18 cellular contexts compared by ENCODE assay signal in the genomic region with DNA sequence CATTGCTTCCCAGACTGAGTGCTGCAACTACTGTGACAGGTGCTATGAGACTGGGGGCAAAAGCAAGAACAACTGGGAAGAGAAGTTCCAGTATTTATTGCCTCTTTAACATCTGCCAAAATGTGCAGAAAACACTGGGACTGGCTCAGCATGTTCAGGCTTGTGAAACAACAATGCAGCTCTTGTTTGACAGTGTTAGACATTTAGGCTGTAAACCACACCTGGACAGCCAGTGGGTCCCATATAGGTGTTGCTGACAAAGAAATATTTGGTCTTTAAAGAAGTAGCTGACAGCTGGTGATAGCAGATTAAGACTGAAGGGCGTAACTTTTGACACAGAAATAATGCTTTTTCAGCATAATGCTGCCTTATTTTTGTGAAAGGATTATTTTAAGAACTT.
DNase-seq lines count a peak whose midpoint lies in the region; ATAC-seq, FAIRE-seq and TF ChIP-seq lines count a peak whose summit lies in the region.
"Had no signal": no experiment of that assay in that cellular context is flagged by ENCODE, and none has a peak within 500 bp of the region (broad histone marks: within the 10 kb centered on the region; RNA-seq: fewer than 3 reads in every experiment).

No MANE protein-coding gene starts in this region.

- no peaks in the 10 kb centered on the region for H3K4me1 Mint-ChIP-seq in MCF 10A (ENCODE audit: insufficient read depth, unreplicated experiment)
- H3K4me1 Mint-ChIP-seq in naive thymus-derived CD4-positive, alpha-beta T cell: no peaks in the 10 kb centered on the region
- H3K4me1 Mint-ChIP-seq: CD14-positive monocyte had no signal

- H3K36me3 Mint-ChIP-seq in MCF 10A (ENCODE audit: insufficient read depth, unreplicated experiment): no peaks in the 10 kb centered on the region
- no peaks in the 10 kb centered on the region for H3K36me3 Mint-ChIP-seq in naive thymus-derived CD4-positive, alpha-beta T cell
- H3K36me3 Mint-ChIP-seq: CD14-positive monocyte had no signal

- no peak overlapping the region for H3K9ac ChIP-seq in endothelial cell of umbilical vein (replicated peaks; ENCODE audit: extremely low read depth, insufficient read depth, low read length)

- H3K9me3 ChIP-seq in breast epithelium (no peaks in the 10 kb centered on the region), endothelial cell of umbilical vein (replicated peaks; ENCODE audit: control insufficient read depth, insufficient read depth, low read length) (no peaks in the 10 kb centered on the region)
- no peaks in the 10 kb centered on the region for H3K9me3 ChIP-seq in naive thymus-derived CD4-positive, alpha-beta T cell (ENCODE audit: control insufficient read depth in 2 of 3, low read length in 3 of 3)

- dilution Hi-C loops in endothelial cell of umbilical vein (cut with MboI; ENCODE audit: extremely low pct_ligation_motif_present, low sequenced_read_pairs): no loop called here

- BruUV-seq in MCF 10A (replicated peaks; lab: Mats Ljungman, UMichigan): no TSS peak
- BruUV-seq in endothelial cell of umbilical vein (replicated peaks; lab: Mats Ljungman, UMichigan): no TSS peak

- DNase-seq in MCF 10A (ENCODE audit: unreplicated experiment) (peak; percentile 11), breast epithelium (ENCODE audit: low spot score in 2 of 2) (no peak), NCI-H526 treated with DMSO at 0.1 percent for 48 hours (lab: John Stamatoyannopoulos, UW) (peak; percentile 67), endothelial cell of umbilical vein (ENCODE audit: low read depth, low spot score) (no peak), lower leg skin (ENCODE audit: low spot score in 2 of 2) (no peak)
- DNase-seq in naive thymus-derived CD4-positive, alpha-beta T cell: no peak
- DNase-seq: DMS79; GOT3; NCI-H1092; NCI-H2029; NCI-H226; NK-92 treated with Interleukin-12 subunit alpha and Interleukin-12 subunit beta, amount 100 ng/mL, for 24 hours; T-helper 1 cell had no signal

- H3K79me2 ChIP-seq in endothelial cell of umbilical vein (ENCODE audit: control insufficient read depth, insufficient read depth, low read length): no peaks in the 10 kb centered on the region

- H3K9me1 ChIP-seq in endothelial cell of umbilical vein (replicated peaks; ENCODE audit: control insufficient read depth, extremely low read depth, insufficient read depth, low read length): no peaks in the 10 kb centered on the region

- H3K4me3 Mint-ChIP-seq in MCF 10A (ENCODE audit: unreplicated experiment): no peak overlapping the region
- no peak overlapping the region for H3K4me3 Mint-ChIP-seq in naive thymus-derived CD4-positive, alpha-beta T cell
- H3K4me3 Mint-ChIP-seq: CD14-positive monocyte had no signal

- no peak overlapping the region for H3K27ac ChIP-seq in breast epithelium
- no peak overlapping the region for H3K27ac ChIP-seq in endothelial cell of umbilical vein (ENCODE audit: insufficient read depth, low read depth, low read length)
- no peak overlapping the region for H3K27ac ChIP-seq in naive thymus-derived CD4-positive, alpha-beta T cell (ENCODE audit: low read depth, low read length)

- intact Hi-C loops in MCF 10A (cut with micrococcal nuclease) (no loop called here), breast epithelium (cut with DNase I; ENCODE audit: low total_unique reads) (loop anchor here (2.0 kb wide), 1 partner anchor 16 kb away; no protein-coding TSS in a partner anchor), endothelial cell of umbilical vein (cut with micrococcal nuclease) (no loop called here), lower leg skin (cut with DNase I; ENCODE audit: low total_unique reads) (no loop called here)
- intact Hi-C loops in naive thymus-derived CD4-positive, alpha-beta T cell (cut with micrococcal nuclease): no loop called here

- peak; percentile 12 for FAIRE-seq in endothelial cell of umbilical vein (lab: Jason Lieb, UNC)
- FAIRE-seq: GM12891, K562 had no signal

- no peaks in the 10 kb centered on the region for H3K9me3 Mint-ChIP-seq in MCF 10A (ENCODE audit: unreplicated experiment)
- H3K9me3 Mint-ChIP-seq in naive thymus-derived CD4-positive, alpha-beta T cell: no peaks in the 10 kb centered on the region

- POLR2A ChIA-PET in MCF 10A (lab: Yijun Ruan, JAX): no interaction called here
- POLR2A ChIA-PET in endothelial cell of umbilical vein (lab: Charles Lee): no interaction called here
- POLR2A ChIA-PET in naive thymus-derived CD4-positive, alpha-beta T cell (lab: Charles Lee): no interaction called here

- no peak for TF ChIP-seq CTCF in MCF 10A (IDR thresholded peaks at IDR 0.05; ENCODE audit: unreplicated experiment)
- no peak for TF ChIP-seq CTCF in breast epithelium (IDR thresholded peaks at IDR 0.05)
- TF ChIP-seq CTCF in endothelial cell of umbilical vein (IDR thresholded peaks at IDR 0.05; ENCODE audit: extremely low read depth in 1 of 2, insufficient read depth in 1 of 2, low read depth in 1 of 2, low read length in 2 of 2): no peak
- no peak for TF ChIP-seq CTCF in lower leg skin (IDR thresholded peaks at IDR 0.05)

- WGBS in lower leg skin, 2 donors: 65 to 69% methylated on average over 1 of the region's 1 CpG

- no peak for ATAC-seq in GM19324 (IDR thresholded peaks at IDR 0.05; ENCODE audit: low FRiP score, unreplicated experiment)
- ATAC-seq in GM21447 (IDR thresholded peaks at IDR 0.05; ENCODE audit: unreplicated experiment): no peak
- no peak for ATAC-seq in naive thymus-derived CD4-positive, alpha-beta T cell
- ATAC-seq: K562 had no signal

- TF ChIP-seq POLR2A in breast epithelium (IDR thresholded peaks at IDR 0.05) (no peak), endothelial cell of umbilical vein (IDR thresholded peaks at IDR 0.05; ENCODE audit: low read depth, low read length) (no peak), lower leg skin (IDR thresholded peaks at IDR 0.05) (no peak)

- H3K36me3 ChIP-seq in breast epithelium (no peaks in the 10 kb centered on the region), endothelial cell of umbilical vein (ENCODE audit: control insufficient read depth in 2 of 2, extremely low read depth in 1 of 2, insufficient read depth in 2 of 2, low read length in 2 of 2) (no peaks in the 10 kb centered on the region)
- no peaks in the 10 kb centered on the region for H3K36me3 ChIP-seq in naive thymus-derived CD4-positive, alpha-beta T cell (ENCODE audit: control insufficient read depth in 2 of 3, insufficient read depth in 3 of 3, low read length in 3 of 3)

- no peak overlapping the region for H2AFZ ChIP-seq in endothelial cell of umbilical vein (ENCODE audit: low read depth, low read length)

- H3K4me3 ChIP-seq in breast epithelium (no peak overlapping the region), endothelial cell of umbilical vein (replicated peaks in 1 of 3; ENCODE audit: insufficient read depth in 1 of 3, low read depth in 1 of 3, low read length in 3 of 3) (no peak overlapping the region), lower leg skin (ENCODE audit: low read depth, poor library complexity, severe bottlenecking) (no peak overlapping the region)
- H3K4me3 ChIP-seq in naive thymus-derived CD4-positive, alpha-beta T cell (ENCODE audit: low read length): no peak overlapping the region
- H3K4me3 ChIP-seq: K562 had no signal

- H3K4me1 ChIP-seq in breast epithelium (no peaks in the 10 kb centered on the region), endothelial cell of umbilical vein (ENCODE audit: control insufficient read depth, extremely low read depth, insufficient read depth, low read length) (no peaks in the 10 kb centered on the region)
- no peaks in the 10 kb centered on the region for H3K4me1 ChIP-seq in naive thymus-derived CD4-positive, alpha-beta T cell (ENCODE audit: control insufficient read depth in 2 of 2, insufficient read depth in 2 of 2, low read length in 2 of 2)

- H4K20me1 ChIP-seq in endothelial cell of umbilical vein (replicated peaks; ENCODE audit: control insufficient read depth, extremely low read depth, insufficient read depth, low read length): no peaks in the 10 kb centered on the region

- no peak overlapping the region for H3K27ac Mint-ChIP-seq in MCF 10A (ENCODE audit: low read depth, unreplicated experiment)
- no peak overlapping the region for H3K27ac Mint-ChIP-seq in naive thymus-derived CD4-positive, alpha-beta T cell
- H3K27ac Mint-ChIP-seq: CD14-positive monocyte had no signal

- H3K27me3 ChIP-seq in breast epithelium: no peaks in the 10 kb centered on the region
- peaks cover 0 to 3% of the 10 kb centered on the region in 2 experiments for H3K27me3 ChIP-seq in endothelial cell of umbilical vein (ENCODE audit: control insufficient read depth in 2 of 2, insufficient read depth in 2 of 2, low read length in 2 of 2)
- no peaks in the 10 kb centered on the region for H3K27me3 ChIP-seq in naive thymus-derived CD4-positive, alpha-beta T cell (ENCODE audit: control insufficient read depth in 2 of 2, insufficient read depth in 2 of 2, low read length in 2 of 2)

- no peaks in the 10 kb centered on the region for H3K27me3 Mint-ChIP-seq in MCF 10A (ENCODE audit: insufficient read depth, unreplicated experiment)
- peaks cover 0 to 30% (median 14%) of the 10 kb centered on the region in 5 donors for H3K27me3 Mint-ChIP-seq in naive thymus-derived CD4-positive, alpha-beta T cell

- CTCF ChIA-PET in MCF 10A (lab: Yijun Ruan, JAX): interaction anchor here (1.1 kb wide), 2 partner anchors 11 to 14 kb away, joined by 3 read pairs; no protein-coding TSS in a partner anchor
- CTCF ChIA-PET in endothelial cell of umbilical vein (lab: Charles Lee): no interaction called here
- CTCF ChIA-PET in naive thymus-derived CD4-positive, alpha-beta T cell (lab: Charles Lee): no interaction called here

- H3K4me2 ChIP-seq in endothelial cell of umbilical vein (ENCODE audit: insufficient read depth, low read length): no peak overlapping the region

TF ChIP-seq in endothelial cell of umbilical vein, 7 proteins besides CTCF, POLR2A, EP300 and RAD21:
- TF ChIP-seq, protein P1, sequence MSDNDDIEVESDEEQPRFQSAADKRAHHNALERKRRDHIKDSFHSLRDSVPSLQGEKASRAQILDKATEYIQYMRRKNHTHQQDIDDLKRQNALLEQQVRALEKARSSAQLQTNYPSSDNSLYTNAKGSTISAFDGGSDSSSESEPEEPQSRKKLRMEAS (IDR thresholded peaks at IDR 0.05; ENCODE audit: insufficient read depth, insufficient read length): no peak
- TF ChIP-seq MYC (IDR thresholded peaks at IDR 0.05; ENCODE audit: low read depth, low read length) (no peak), GATA2 (IDR thresholded peaks at IDR 0.05; ENCODE audit: insufficient read depth, insufficient read length, low read depth, low read length) (no peak), POLR2AphosphoS5 (IDR thresholded peaks at IDR 0.05; ENCODE audit: insufficient read depth, low read depth, low read length) (no peak), FOS (IDR thresholded peaks at IDR 0.05; ENCODE audit: borderline replicate concordance, insufficient read depth, low read length) (no peak), EZH2 (IDR thresholded peaks at IDR 0.05; ENCODE audit: borderline replicate concordance, low read depth, low read length, severe bottlenecking) (no peak), JUN (IDR thresholded peaks at IDR 0.05; ENCODE audit: borderline replicate concordance, insufficient read depth, insufficient read length, low read depth) (no peak)

Comparison
In these comparisons a context has a peak if more than half of its experiments do, and no peak if none do; other contexts are left out.
1. DNase-seq: peak in MCF 10A (single experiment) and NCI-H526 treated with DMSO at 0.1 percent for 48 hours (single experiment); none in breast epithelium (0 of 2), endothelial cell of umbilical vein (single experiment), lower leg skin (0 of 2) and naive thymus-derived CD4-positive, alpha-beta T cell (0 of 9).